9 cellular contexts compared by ENCODE assay signal in the genomic region with DNA sequence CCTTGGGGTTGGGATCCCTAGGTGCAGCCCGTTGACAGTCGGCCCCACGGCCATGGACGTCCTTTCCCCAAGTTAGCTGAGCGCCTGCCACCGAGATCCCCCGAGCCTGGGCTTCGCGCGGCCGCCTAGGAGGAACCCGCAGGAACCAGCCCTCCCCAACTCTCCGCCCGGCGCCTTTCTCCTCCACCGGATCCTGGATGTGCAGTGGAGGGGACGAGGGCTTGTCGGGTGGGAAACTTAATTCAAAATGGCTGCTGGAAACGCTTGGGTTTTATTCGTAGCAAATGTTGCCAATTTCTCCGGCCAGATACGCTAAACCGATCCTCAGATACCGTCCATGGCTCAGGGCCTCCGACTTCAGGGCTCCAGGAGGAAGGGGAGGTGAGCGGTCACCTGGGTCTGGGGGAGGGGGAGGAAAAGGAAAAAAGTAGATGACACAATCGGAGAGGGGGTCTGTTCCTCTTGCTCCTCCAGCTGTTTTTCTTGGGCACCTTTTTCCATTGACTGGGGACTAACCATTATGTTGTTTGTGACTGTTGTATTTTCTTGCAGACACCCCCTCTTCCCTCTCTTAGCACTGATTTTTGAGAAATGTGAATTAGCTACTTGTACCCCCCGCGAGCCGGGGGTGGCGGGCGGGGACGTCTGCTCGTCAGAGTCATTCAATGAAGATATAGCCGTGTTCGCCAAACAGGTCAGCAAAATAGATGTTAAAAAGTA. TPM values are rescaled to one million over a fixed set of nuclear protein-coding genes. Genes with fewer than 3 reads are reported as not detected.
A peak's percentile ranks its signal among the peaks of the same experiment; 100 is the strongest.
DNase-seq lines count a peak whose midpoint lies in the region; ATAC-seq and TF ChIP-seq lines count a peak whose summit lies in the region.
"Had no signal": no experiment of that assay in that cellular context is flagged by ENCODE, and none has a peak within 500 bp of the region (broad histone marks: within the 10 kb centered on the region; RNA-seq: fewer than 3 reads in every experiment).

No MANE protein-coding gene starts in this region.

- DNase-seq in cardiac muscle cell (ENCODE audit: low read depth in 1 of 2, low spot score in 1 of 2): peak in 1 of 2 donors; percentile 53
- DNase-seq in Right ventricle myocardium inferior (ENCODE audit: missing footprints): no peak
- peak; percentile 39 for DNase-seq in fibroblast of mammary gland (ENCODE audit: low read depth)
- no peak for DNase-seq in NCI-H2081 treated with DMSO at 0.1 percent for 48 hours (lab: John Stamatoyannopoulos, UW)
- DNase-seq in SIG-M5 (lab: John Stamatoyannopoulos, UW): no peak
- DNase-seq: NCI-H1092 treated with DMSO at 0.1 percent for 48 hours had no signal

- H3K36me3 ChIP-seq in cardiac muscle cell: peaks cover 39% of the 10 kb centered on the region

- TF ChIP-seq CTCF in cardiac muscle cell (IDR thresholded peaks at IDR 0.05; ENCODE audit: low read depth, low read length) (no peak), fibroblast of mammary gland (conservative IDR thresholded peaks at IDR 0.05; ENCODE audit: control insufficient read depth, insufficient read depth, low read depth, low read length) (no peak), nephron (IDR thresholded peaks at IDR 0.05; ENCODE audit: unreplicated experiment in 3 of 3) (no peak)

- H3K27ac Mint-ChIP-seq in nephron: peak overlapping the region; percentile 98 to 99 (median 99)

- peak overlapping the region; percentile 99 for H3K27ac ChIP-seq in cardiac muscle cell

- peaks cover 76% of the 10 kb centered on the region for H3K36me3 Mint-ChIP-seq in nephron (ENCODE audit: low read depth)

- no peaks in the 10 kb centered on the region for H3K9me3 ChIP-seq in cardiac muscle cell (ENCODE audit: low read depth)

- peaks cover 59% of the 10 kb centered on the region for H3K27me3 Mint-ChIP-seq in nephron (ENCODE audit: low read depth)

- H3K4me3 Mint-ChIP-seq in nephron: peak overlapping the region; percentile 94 to 98 (median 97)

- ATAC-seq in Right ventricle myocardium inferior (no peak), HG03439 (IDR thresholded peaks at IDR 0.05; ENCODE audit: unreplicated experiment) (no peak)
- no peak for ATAC-seq in activated CD4-positive, CD25-positive, alpha-beta regulatory T cell treated with anti-CD3 and anti-CD28 coated beads, Interleukin-2, amount 50 U/mL, for 24 hours

- peak overlapping the region; percentile 94 for H3K4me3 ChIP-seq in cardiac muscle cell
- H3K4me3 ChIP-seq in fibroblast of mammary gland (ENCODE audit: control insufficient read depth, low read depth, low read length): peak overlapping the region; percentile 74

- intact Hi-C loops in Right ventricle myocardium inferior (cut with DNase I): loop anchor here (5.0 to 10.0 kb wide), 4 partner anchors 38 to 1125 kb away; partner anchors contain the start of gene ETAA1

- no peaks in the 10 kb centered on the region for H3K27me3 ChIP-seq in cardiac muscle cell

- H3K9me3 Mint-ChIP-seq in nephron: peaks cover 4% of the 10 kb centered on the region

- peaks cover 36% of the 10 kb centered on the region for H3K4me1 Mint-ChIP-seq in nephron

- H3K4me1 ChIP-seq in cardiac muscle cell (ENCODE audit: low read depth): peaks cover 31% of the 10 kb centered on the region

RNA-seq across cellular contexts. Expression of gene MEIS1, which starts 4.5 kb away (rescaled TPM):
- total RNA-seq in cardiac muscle cell (92.6 and 115 TPM in 2 replicates), Right ventricle myocardium inferior (40.1 TPM)
- 121 and 149 TPM in 2 replicates for polyA plus RNA-seq in cardiac muscle cell
